Comparison of ENCODE assay signal across 1 cellular context in the genomic region with DNA sequence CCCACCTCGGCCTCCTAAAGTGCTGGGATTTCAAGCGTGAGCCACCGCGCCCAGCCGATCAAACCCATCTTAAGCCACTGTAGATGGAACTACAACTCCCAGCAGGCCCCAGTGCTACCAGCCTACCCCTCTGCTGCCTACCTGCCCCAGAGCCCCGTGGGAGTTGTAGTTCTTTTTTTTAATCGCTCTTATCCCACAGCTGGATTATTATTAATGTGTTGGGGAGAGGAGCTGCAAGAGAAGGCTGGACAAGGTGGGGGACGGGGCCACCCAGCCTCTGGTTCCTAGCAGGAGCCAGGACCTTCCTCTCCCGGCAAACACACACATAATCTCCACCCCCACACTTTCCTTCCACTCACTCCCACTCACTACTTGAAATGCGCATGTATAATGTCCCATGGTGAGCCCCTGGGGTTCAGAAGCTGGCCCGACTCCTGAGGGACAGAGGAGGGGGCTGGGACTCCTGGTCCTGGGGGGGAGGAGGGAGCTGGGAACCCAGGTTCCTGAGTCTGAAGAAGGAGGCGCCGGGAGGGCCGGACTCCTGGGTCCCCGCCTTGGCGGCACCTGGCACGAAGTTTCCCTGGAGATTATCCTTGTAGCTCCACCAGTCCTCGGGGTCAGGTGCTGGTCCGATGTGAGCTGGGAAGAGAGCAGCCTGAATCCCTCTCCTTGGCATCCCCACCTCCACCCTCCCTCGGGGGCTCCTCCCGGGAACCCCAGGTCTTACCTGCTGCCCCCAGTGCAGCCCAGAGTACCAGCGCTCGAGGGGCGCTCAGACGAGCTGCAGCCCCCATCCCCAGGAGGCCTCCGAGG.
TF ChIP-seq lines count a peak whose summit lies in the region.

No MANE protein-coding gene starts in this region.

TF ChIP-seq in HepG2, 621 proteins besides CTCF, POLR2A, EP300 and RAD21 (continued from another document and continues in another):
- TF ChIP-seq PLSCR1 (CRISPR knock-in tag; IDR thresholded peaks at IDR 0.05; ENCODE audit: borderline replicate concordance) = no peak
- no peak for TF ChIP-seq NR2F6 (IDR thresholded peaks at IDR 0.05)
- no peak for TF ChIP-seq NR2F6 (CRISPR knock-in tag; IDR thresholded peaks at IDR 0.05)
- TF ChIP-seq DR1 (CRISPR knock-in tag; IDR thresholded peaks at IDR 0.05) = no peak
- no peak for TF ChIP-seq ZNF20 (CRISPR knock-in tag; IDR thresholded peaks at IDR 0.05)
- TF ChIP-seq, protein P1, sequence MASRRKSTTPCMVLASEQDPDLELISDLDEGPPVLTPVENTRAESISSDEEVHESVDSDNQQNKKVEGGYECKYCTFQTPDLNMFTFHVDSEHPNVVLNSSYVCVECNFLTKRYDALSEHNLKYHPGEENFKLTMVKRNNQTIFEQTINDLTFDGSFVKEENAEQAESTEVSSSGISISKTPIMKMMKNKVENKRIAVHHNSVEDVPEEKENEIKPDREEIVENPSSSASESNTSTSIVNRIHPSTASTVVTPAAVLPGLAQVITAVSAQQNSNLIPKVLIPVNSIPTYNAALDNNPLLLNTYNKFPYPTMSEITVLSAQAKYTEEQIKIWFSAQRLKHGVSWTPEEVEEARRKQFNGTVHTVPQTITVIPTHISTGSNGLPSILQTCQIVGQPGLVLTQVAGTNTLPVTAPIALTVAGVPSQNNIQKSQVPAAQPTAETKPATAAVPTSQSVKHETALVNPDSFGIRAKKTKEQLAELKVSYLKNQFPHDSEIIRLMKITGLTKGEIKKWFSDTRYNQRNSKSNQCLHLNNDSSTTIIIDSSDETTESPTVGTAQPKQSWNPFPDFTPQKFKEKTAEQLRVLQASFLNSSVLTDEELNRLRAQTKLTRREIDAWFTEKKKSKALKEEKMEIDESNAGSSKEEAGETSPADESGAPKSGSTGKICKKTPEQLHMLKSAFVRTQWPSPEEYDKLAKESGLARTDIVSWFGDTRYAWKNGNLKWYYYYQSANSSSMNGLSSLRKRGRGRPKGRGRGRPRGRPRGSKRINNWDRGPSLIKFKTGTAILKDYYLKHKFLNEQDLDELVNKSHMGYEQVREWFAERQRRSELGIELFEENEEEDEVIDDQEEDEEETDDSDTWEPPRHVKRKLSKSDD (CRISPR knock-in tag; IDR thresholded peaks at IDR 0.05; ENCODE audit: low read depth) = no peak
- no peak for TF ChIP-seq ZNF318 (CRISPR knock-in tag; IDR thresholded peaks at IDR 0.05)
- no peak for TF ChIP-seq MLXIP (CRISPR knock-in tag; IDR thresholded peaks at IDR 0.05; ENCODE audit: borderline replicate concordance)
- TF ChIP-seq TBL1XR1 (IDR thresholded peaks at IDR 0.05; ENCODE audit: borderline replicate concordance, low read length, partially characterized antibody) = peak; percentile 64
- no peak for TF ChIP-seq ZBTB21 (CRISPR knock-in tag; IDR thresholded peaks at IDR 0.05)
- TF ChIP-seq, protein P2, sequence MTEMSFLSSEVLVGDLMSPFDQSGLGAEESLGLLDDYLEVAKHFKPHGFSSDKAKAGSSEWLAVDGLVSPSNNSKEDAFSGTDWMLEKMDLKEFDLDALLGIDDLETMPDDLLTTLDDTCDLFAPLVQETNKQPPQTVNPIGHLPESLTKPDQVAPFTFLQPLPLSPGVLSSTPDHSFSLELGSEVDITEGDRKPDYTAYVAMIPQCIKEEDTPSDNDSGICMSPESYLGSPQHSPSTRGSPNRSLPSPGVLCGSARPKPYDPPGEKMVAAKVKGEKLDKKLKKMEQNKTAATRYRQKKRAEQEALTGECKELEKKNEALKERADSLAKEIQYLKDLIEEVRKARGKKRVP (CRISPR knock-in tag; IDR thresholded peaks at IDR 0.05) = no peak
- TF ChIP-seq GABPB1 (CRISPR knock-in tag; IDR thresholded peaks at IDR 0.05) = peak; percentile 54
- no peak for TF ChIP-seq ZNF232 (CRISPR knock-in tag; IDR thresholded peaks at IDR 0.05; ENCODE audit: borderline replicate concordance)
- TF ChIP-seq SIX4 (CRISPR knock-in tag; IDR thresholded peaks at IDR 0.05) = no peak
- no peak for TF ChIP-seq ZNF687 (CRISPR knock-in tag; IDR thresholded peaks at IDR 0.05)
- TF ChIP-seq ZNF143 (CRISPR knock-in tag; IDR thresholded peaks at IDR 0.05) = peak; percentile 99
- no peak for TF ChIP-seq HNRNPK (IDR thresholded peaks at IDR 0.05; ENCODE audit: low read depth, low read length, poor library complexity, severe bottlenecking)
- TF ChIP-seq CREM (IDR thresholded peaks at IDR 0.05) = peak; percentile 85
- TF ChIP-seq CREM (CRISPR knock-in tag; IDR thresholded peaks at IDR 0.05) = no peak
- TF ChIP-seq PRDM10 (CRISPR knock-in tag; IDR thresholded peaks at IDR 0.05; ENCODE audit: low read depth) = peak; percentile 61; the same call in 1 of the 2 replicates
- no peak for TF ChIP-seq ZFX (CRISPR knock-in tag; IDR thresholded peaks at IDR 0.05; ENCODE audit: low read depth)
